ENCODE assay signal across 13 cellular contexts in the genomic region with DNA sequence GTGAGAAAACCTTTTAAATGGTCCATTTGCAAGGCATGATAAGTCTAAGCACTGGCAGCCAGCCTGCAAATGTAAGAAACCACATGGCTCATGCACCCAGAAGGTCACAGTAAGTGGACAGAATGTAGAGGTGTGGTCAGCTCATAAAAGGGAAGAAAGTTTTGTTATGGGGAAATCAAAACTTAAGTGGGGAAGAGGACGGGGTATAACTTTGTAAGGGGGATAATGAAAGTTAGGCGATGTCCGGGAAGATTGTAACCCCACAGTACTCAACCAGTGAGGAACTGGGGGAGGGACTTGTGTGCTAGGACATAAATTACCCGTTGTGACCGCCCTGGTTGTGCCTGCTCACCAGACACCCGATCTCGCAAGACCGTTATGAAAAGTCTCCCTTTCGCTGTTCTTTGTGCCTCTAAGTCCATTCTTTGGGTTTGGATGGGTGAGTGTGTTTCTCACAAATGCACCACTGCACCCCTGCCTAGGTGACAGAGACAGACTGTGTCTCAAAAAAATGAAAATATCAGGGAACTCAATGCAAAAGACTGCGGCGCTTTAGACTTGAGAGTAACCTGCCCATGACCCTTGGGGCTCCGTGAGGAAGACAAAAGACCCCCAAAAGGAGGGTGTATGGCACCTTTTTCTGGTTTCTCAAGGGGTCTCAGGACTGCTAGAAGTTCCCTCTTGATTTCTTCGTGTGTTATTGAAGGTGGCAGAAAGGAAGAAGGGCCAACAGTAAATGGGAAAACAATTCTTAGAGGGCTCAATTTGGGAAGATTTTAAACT. TPM values are rescaled to one million over a fixed set of nuclear protein-coding genes. Genes with fewer than 3 reads are reported as not detected.
DNase-seq lines count a peak whose midpoint lies in the region; ATAC-seq and TF ChIP-seq lines count a peak whose summit lies in the region.
"Had no signal": no experiment of that assay in that cellular context is flagged by ENCODE, and none has a peak within 500 bp of the region (broad histone marks: within the 10 kb centered on the region; RNA-seq: fewer than 3 reads in every experiment).

No MANE protein-coding gene starts in this region.

- TF ChIP-seq POLR2A in ovary (IDR thresholded peaks at IDR 0.05) = no peak

- no peak overlapping the region for H3K27ac ChIP-seq in ACC112 (ENCODE audit: low read depth, low read length)
- peak overlapping the region; percentile 43 to 79 for H3K27ac ChIP-seq in ovary

- ATAC-seq in HG02798 (IDR thresholded peaks at IDR 0.05; ENCODE audit: poor library complexity, unreplicated experiment) = no peak
- ATAC-seq: activated T-cell treated with anti-CD3 and anti-CD28 coated beads, Interleukin-2, amount 50 U/mL, for 4 hours had no signal

- H3K36me3 ChIP-seq in ACC112 (ENCODE audit: insufficient read depth, low read length) (no peaks in the 10 kb centered on the region), ovary (no peaks in the 10 kb centered on the region)
- H3K36me3 ChIP-seq: MG63 had no signal

- peak; percentile 51 for DNase-seq in NOMO-1 treated with dmso at 0.1 percent for 144 hours (lab: John Stamatoyannopoulos, UW; ENCODE audit: unreplicated experiment)
- peak; percentile 31 for DNase-seq in fibroblast of peridontal ligament (ENCODE audit: extremely low read depth)
- DNase-seq in ovary = peak in 4 of 5 donors; percentile 45 to 60 (median 50)
- DNase-seq in stimulated activated CD4-positive, alpha-beta T cell treated with anti-CD3 and anti-CD28 coated beads, Interleukin-1b, Interleukin-23, amount 100 ng/mL, for 48 hours = no peak
- no peak for DNase-seq in GOT3 (lab: John Stamatoyannopoulos, UW)
- no peak for DNase-seq in NCI-H187 (lab: John Stamatoyannopoulos, UW)
- DNase-seq: activated T-cell treated with anti-CD3 and anti-CD28 coated beads, Interleukin-2, amount 50 U/mL, for 4 hours; foreskin melanocyte; MG63; stimulated activated naive CD8-positive, alpha-beta T cell treated with anti-CD3 and anti-CD28 coated beads, Interleukin-15, amount 100 ng/mL, for 72 hours; T-helper 9 cell had no signal

- H3K79me2 ChIP-seq in ACC112 (ENCODE audit: control insufficient read depth, insufficient read depth, low read length, unreplicated experiment) = no peaks in the 10 kb centered on the region

- intact Hi-C loops in ovary (cut with DNase I) = no loop called here

- no peaks in the 10 kb centered on the region for H3K9me3 ChIP-seq in ovary

- TF ChIP-seq EP300 in ovary (IDR thresholded peaks at IDR 0.05) = no peak

- H3K4me1 ChIP-seq in ACC112 (ENCODE audit: control insufficient read depth, insufficient read depth, low read length, unreplicated experiment) (peaks cover 24% of the 10 kb centered on the region), ovary (ENCODE audit: insufficient read depth) (peaks cover 13% of the 10 kb centered on the region)

- 10 to 22% (median 13%) methylated on average over 13 of the region's 13 CpGs for WGBS in ovary, 3 donors

- TF ChIP-seq CTCF in ovary (IDR thresholded peaks at IDR 0.05) = no peak

- peak overlapping the region; percentile 73 for H2AFZ ChIP-seq in ACC112 (ENCODE audit: low read length, unreplicated experiment)

- H3K27me3 ChIP-seq in ACC112 (ENCODE audit: insufficient read depth, low read length) (no peaks in the 10 kb centered on the region), ovary (no peaks in the 10 kb centered on the region)
- H3K27me3 ChIP-seq: MG63 had no signal

- H3K4me3 ChIP-seq in ACC112 (ENCODE audit: low read depth, low read length) = peak overlapping the region; percentile 42; the same call in 1 of the 2 replicates
- peak overlapping the region; percentile 25 for H3K4me3 ChIP-seq in ovary
- H3K4me3 ChIP-seq: MG63 had no signal

RNA-seq across cellular contexts. Expression of gene ZNF496, which starts 28.6 kb away (rescaled TPM):
- 10 to 100 TPM; 31.8 to 53.8 (median 42.4) TPM for total RNA-seq in ovary
- polyA plus RNA-seq in ovary = 10 to 100 TPM; 19.3 to 28.6 TPM

RNA-seq across cellular contexts. Expression of gene NLRP3, which starts 55.7 kb away (rescaled TPM):
- 1 to 10 TPM in 6 of 7 donors, under 1 TPM in 1; 0.61 to 1.7 (median 1.2) TPM for total RNA-seq in ovary
- 1 to 10 TPM in 1 of 2 donors, under 1 TPM in 1; 0.50 to 2.2 TPM for polyA plus RNA-seq in ovary

Comparison
In these comparisons a context has a peak if more than half of its experiments do, and no peak if none do; other contexts are left out.
1. DNase-seq: peak in NOMO-1 treated with dmso at 0.1 percent for 144 hours (single experiment), fibroblast of peridontal ligament (single experiment) and ovary (4 of 5); none in stimulated activated CD4-positive, alpha-beta T cell treated with anti-CD3 and anti-CD28 coated beads, Interleukin-1b, Interleukin-23, amount 100 ng/mL, for 48 hours (single experiment), GOT3 (single experiment) and NCI-H187 (0 of 2).